ENCODE assay signal across 7 cellular contexts in the genomic region with DNA sequence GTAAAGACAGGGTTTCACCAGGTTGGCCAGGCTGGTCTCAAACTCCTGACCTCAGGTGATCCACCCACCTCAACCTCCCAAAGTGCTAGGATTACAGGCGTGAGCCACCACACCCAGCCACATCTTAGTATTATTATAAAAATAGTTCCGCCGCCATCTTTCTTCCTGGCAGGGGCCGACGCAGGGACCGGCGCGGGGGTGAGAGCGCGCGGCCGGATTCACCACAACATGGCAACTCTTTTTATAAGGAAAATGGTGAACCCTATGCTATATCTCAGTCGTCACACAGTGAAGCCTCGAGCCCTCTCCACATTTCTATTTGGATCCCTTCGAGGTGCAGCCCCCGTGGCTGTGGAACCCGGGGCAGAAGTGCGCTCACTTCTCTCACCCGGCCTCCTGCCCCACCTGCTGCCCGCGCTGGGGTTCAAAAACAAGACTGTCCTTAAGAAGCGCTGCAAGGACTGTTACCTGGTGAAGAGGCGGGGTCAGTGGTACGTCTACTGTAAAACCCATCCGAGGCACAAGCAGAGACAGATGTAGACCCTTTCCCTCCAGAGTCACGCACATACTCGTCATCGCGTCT. TPM values are rescaled to one million over a fixed set of nuclear protein-coding genes. Genes with fewer than 3 reads are reported as not detected.
DNase-seq lines count a peak whose midpoint lies in the region; ATAC-seq and FAIRE-seq lines count a peak whose summit lies in the region.
"Not testable (repeated sequence)": the region's sequence is repeated elsewhere in the genome, so short reads cannot be mapped to it uniquely, and the experiment has no call there.

No MANE protein-coding gene starts in this region.

- not testable (repeated sequence) for H3K27me3 ChIP-seq in CD4-positive, alpha-beta memory T cell (ENCODE audit: insufficient read depth, low read length); naive thymus-derived CD4-positive, alpha-beta T cell (ENCODE audit: control insufficient read depth in 2 of 2, insufficient read depth in 2 of 2, low read length in 2 of 2)

- not testable (repeated sequence) for H3K36me3 ChIP-seq in CD4-positive, alpha-beta memory T cell (ENCODE audit: insufficient read depth, low read length); naive thymus-derived CD4-positive, alpha-beta T cell (ENCODE audit: control insufficient read depth in 2 of 3, insufficient read depth in 3 of 3, low read length in 3 of 3)

- H3K27ac Mint-ChIP-seq in CD4-positive, alpha-beta memory T cell: peak overlapping the region in 5 of 7 donors; percentile 21 to 87 (median 64)
- peak overlapping the region; percentile 46 for H3K27ac Mint-ChIP-seq in T-helper 2 cell treated with Interferon-gamma antibody and Interleukin-4, amounts not matched to agents 5 μg/mL and 100 μg/mL, for 36 hours
- peak overlapping the region; percentile 56 for H3K27ac Mint-ChIP-seq in activated T-cell treated with anti-CD3 and anti-CD28 coated beads, Interleukin-2, amount 50 U/mL, for 24 hours
- peak overlapping the region; percentile 62 to 97 for H3K27ac Mint-ChIP-seq in effector memory CD8-positive, alpha-beta T cell
- peak overlapping the region in 7 of 9 donors; percentile 3 to 97 (median 45) for H3K27ac Mint-ChIP-seq in naive thymus-derived CD4-positive, alpha-beta T cell

- H3K4me1 ChIP-seq in CD4-positive, alpha-beta memory T cell (ENCODE audit: insufficient read depth, low read length): peaks cover 28% of the 10 kb centered on the region
- peaks cover 24 to 26% of the 10 kb centered on the region in 2 donors for H3K4me1 ChIP-seq in naive thymus-derived CD4-positive, alpha-beta T cell (ENCODE audit: control insufficient read depth in 2 of 2, insufficient read depth in 2 of 2, low read length in 2 of 2)

- H3K27ac ChIP-seq in CD4-positive, alpha-beta memory T cell (ENCODE audit: low read depth, low read length); naive thymus-derived CD4-positive, alpha-beta T cell (ENCODE audit: low read depth, low read length): not testable (repeated sequence)

- not testable (repeated sequence) for ATAC-seq in effector memory CD8-positive, alpha-beta T cell (replicated peaks); naive thymus-derived CD4-positive, alpha-beta T cell

- peak overlapping the region in 2 of 8 donors; percentile 35 to 58 for H3K4me3 Mint-ChIP-seq in CD4-positive, alpha-beta memory T cell
- not testable (repeated sequence) for H3K4me3 Mint-ChIP-seq in T-helper 2 cell treated with Interferon-gamma antibody and Interleukin-4, amounts not matched to agents 5 μg/mL and 100 μg/mL, for 36 hours; activated T-cell treated with anti-CD3 and anti-CD28 coated beads, Interleukin-2, amount 50 U/mL, for 24 hours; effector memory CD8-positive, alpha-beta T cell
- peak overlapping the region in 5 of 10 donors; percentile 19 to 47 (median 32) for H3K4me3 Mint-ChIP-seq in naive thymus-derived CD4-positive, alpha-beta T cell

- POLR2A ChIA-PET in CD4-positive, alpha-beta memory T cell (lab: Charles Lee; ENCODE audit: partially characterized antibody): interaction anchor here (0.8 to 2.1 kb wide), 2 partner anchors 13 to 15 kb away, joined by 3 to 10 read pairs; a partner anchor contains a TSS
- POLR2A ChIA-PET in naive thymus-derived CD4-positive, alpha-beta T cell (lab: Charles Lee): not testable (repeated sequence)

- H3K36me3 Mint-ChIP-seq in CD4-positive, alpha-beta memory T cell; T-helper 2 cell treated with Interferon-gamma antibody and Interleukin-4, amounts not matched to agents 5 μg/mL and 100 μg/mL, for 36 hours (ENCODE audit: low read depth); activated T-cell treated with anti-CD3 and anti-CD28 coated beads, Interleukin-2, amount 50 U/mL, for 24 hours (ENCODE audit: low read depth); effector memory CD8-positive, alpha-beta T cell (ENCODE audit: insufficient read depth); naive thymus-derived CD4-positive, alpha-beta T cell: not testable (repeated sequence)

- H3K4me3 ChIP-seq in CD4-positive, alpha-beta memory T cell (ENCODE audit: low read length in 2 of 2); naive thymus-derived CD4-positive, alpha-beta T cell (ENCODE audit: low read length): not testable (repeated sequence)

- CTCF ChIA-PET in CD4-positive, alpha-beta memory T cell (lab: Charles Lee; ENCODE audit: partially characterized antibody); naive thymus-derived CD4-positive, alpha-beta T cell (lab: Charles Lee): not testable (repeated sequence)

- FAIRE-seq in HTR-8/SVneo (lab: Jason Lieb, UNC): peak; percentile 13

- DNase-seq in CD4-positive, alpha-beta memory T cell; HTR-8/SVneo (ENCODE audit: insufficient read length, low spot score); T-helper 2 cell treated with Interferon-gamma antibody and Interleukin-4, amounts not matched to agents 5 μg/mL and 100 μg/mL, for 36 hours (ENCODE audit: low spot score); activated T-cell treated with anti-CD3 and anti-CD28 coated beads, Interleukin-2, amount 50 U/mL, for 24 hours; effector memory CD8-positive, alpha-beta T cell; naive thymus-derived CD4-positive, alpha-beta T cell: not testable (repeated sequence)
- peak; percentile 23 for DNase-seq in stimulated activated CD8-positive, alpha-beta memory T cell treated with anti-CD3 and anti-CD28 coated beads, Interleukin-4, amount 100 ng/mL, for 48 hours

- intact Hi-C loops in CD4-positive, alpha-beta memory T cell (cut with micrococcal nuclease): not testable (repeated sequence)
- intact Hi-C loops in naive thymus-derived CD4-positive, alpha-beta T cell (cut with micrococcal nuclease): loop anchor here in 1 of 2 donors (2.0 kb wide), 1 partner anchor 30 kb away; no protein-coding TSS in a partner anchor

- H3K27me3 Mint-ChIP-seq in CD4-positive, alpha-beta memory T cell; T-helper 2 cell treated with Interferon-gamma antibody and Interleukin-4, amounts not matched to agents 5 μg/mL and 100 μg/mL, for 36 hours (ENCODE audit: low read depth); activated T-cell treated with anti-CD3 and anti-CD28 coated beads, Interleukin-2, amount 50 U/mL, for 24 hours; effector memory CD8-positive, alpha-beta T cell; naive thymus-derived CD4-positive, alpha-beta T cell: not testable (repeated sequence)

- not testable (repeated sequence) for H3K9me3 Mint-ChIP-seq in CD4-positive, alpha-beta memory T cell; T-helper 2 cell treated with Interferon-gamma antibody and Interleukin-4, amounts not matched to agents 5 μg/mL and 100 μg/mL, for 36 hours; activated T-cell treated with anti-CD3 and anti-CD28 coated beads, Interleukin-2, amount 50 U/mL, for 24 hours; effector memory CD8-positive, alpha-beta T cell; naive thymus-derived CD4-positive, alpha-beta T cell

- peaks cover 23 to 42% (median 32%) of the 10 kb centered on the region in 4 donors for H3K4me1 Mint-ChIP-seq in CD4-positive, alpha-beta memory T cell
- peaks cover 35% of the 10 kb centered on the region for H3K4me1 Mint-ChIP-seq in T-helper 2 cell treated with Interferon-gamma antibody and Interleukin-4, amounts not matched to agents 5 μg/mL and 100 μg/mL, for 36 hours (ENCODE audit: low read depth)
- H3K4me1 Mint-ChIP-seq in activated T-cell treated with anti-CD3 and anti-CD28 coated beads, Interleukin-2, amount 50 U/mL, for 24 hours (ENCODE audit: low read depth): peaks cover 48% of the 10 kb centered on the region
- peaks cover 28% of the 10 kb centered on the region in 2 donors for H3K4me1 Mint-ChIP-seq in effector memory CD8-positive, alpha-beta T cell (ENCODE audit: low read depth in 2 of 2)
- H3K4me1 Mint-ChIP-seq in naive thymus-derived CD4-positive, alpha-beta T cell: peaks cover 22 to 47% (median 40%) of the 10 kb centered on the region in 7 donors

- H3K9me3 ChIP-seq in CD4-positive, alpha-beta memory T cell (ENCODE audit: control insufficient read depth in 1 of 2, low read length in 2 of 2); naive thymus-derived CD4-positive, alpha-beta T cell (ENCODE audit: control insufficient read depth in 2 of 3, low read length in 3 of 3): not testable (repeated sequence)

RNA-seq across cellular contexts. Expression of a gene that starts 15.1 kb away (rescaled TPM):
- 100 to 1,000 TPM; 372 to 383 TPM for total RNA-seq in CD4-positive, alpha-beta memory T cell
- polyA plus RNA-seq in CD4-positive, alpha-beta memory T cell: 100 to 1,000 TPM; 116 to 153 TPM
- 100 to 1,000 TPM; 257 to 487 (median 368) TPM for total RNA-seq in naive thymus-derived CD4-positive, alpha-beta T cell
- 100 to 1,000 TPM; 178 to 198 TPM for polyA plus RNA-seq in naive thymus-derived CD4-positive, alpha-beta T cell
